2 cellular contexts compared by ENCODE assay signal in the genomic region with DNA sequence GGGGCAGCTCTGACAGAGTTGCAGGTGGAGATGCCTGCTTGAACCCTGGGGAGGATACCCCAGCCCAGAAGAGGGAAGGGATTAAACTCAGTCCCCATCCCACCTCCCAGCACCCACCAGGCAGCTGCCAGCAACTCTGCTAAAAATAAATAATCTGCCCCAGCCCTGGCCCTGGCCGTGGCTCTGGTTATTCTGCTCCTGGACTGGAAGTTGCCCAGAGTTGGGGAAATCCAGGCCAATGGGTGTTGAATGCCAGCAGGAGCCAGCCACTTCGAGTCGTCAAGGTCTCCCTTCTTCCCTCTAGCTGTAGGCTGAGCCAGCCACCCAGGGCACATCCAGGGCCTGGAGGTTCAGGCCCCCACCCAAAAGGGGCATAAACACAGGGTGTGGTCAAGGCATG.
TF ChIP-seq lines count a peak whose summit lies in the region.

No MANE protein-coding gene starts in this region.

TF ChIP-seq in SK-N-SH treated with all-trans-retinoic acid at 6 μM for 48 hours, 23 proteins besides CTCF, POLR2A, EP300 and RAD21:
- TF ChIP-seq TCF4 (CRISPR knock-in tag; IDR thresholded peaks at IDR 0.05; ENCODE audit: borderline replicate concordance) (no peak), ZNF70 (CRISPR knock-in tag; IDR thresholded peaks at IDR 0.05) (no peak), ESRRG (CRISPR knock-in tag; IDR thresholded peaks at IDR 0.05) (no peak), ZC3H10 (CRISPR knock-in tag; IDR thresholded peaks at IDR 0.05) (no peak), OSR1 (CRISPR knock-in tag; IDR thresholded peaks at IDR 0.05) (no peak), BACH2 (CRISPR knock-in tag; IDR thresholded peaks at IDR 0.05; ENCODE audit: borderline replicate concordance) (no peak), GLIS3 (CRISPR knock-in tag; IDR thresholded peaks at IDR 0.05) (no peak), ISL1 (CRISPR knock-in tag; IDR thresholded peaks at IDR 0.05) (no peak), PPARA (CRISPR knock-in tag; IDR thresholded peaks at IDR 0.05; ENCODE audit: borderline replicate concordance) (no peak), ZFP3 (CRISPR knock-in tag; IDR thresholded peaks at IDR 0.05) (no peak), ARNTL (CRISPR knock-in tag; IDR thresholded peaks at IDR 0.05; ENCODE audit: borderline replicate concordance, low read depth) (no peak), CSDC2 (CRISPR knock-in tag; IDR thresholded peaks at IDR 0.05) (no peak)
- TF ChIP-seq, protein P1, sequence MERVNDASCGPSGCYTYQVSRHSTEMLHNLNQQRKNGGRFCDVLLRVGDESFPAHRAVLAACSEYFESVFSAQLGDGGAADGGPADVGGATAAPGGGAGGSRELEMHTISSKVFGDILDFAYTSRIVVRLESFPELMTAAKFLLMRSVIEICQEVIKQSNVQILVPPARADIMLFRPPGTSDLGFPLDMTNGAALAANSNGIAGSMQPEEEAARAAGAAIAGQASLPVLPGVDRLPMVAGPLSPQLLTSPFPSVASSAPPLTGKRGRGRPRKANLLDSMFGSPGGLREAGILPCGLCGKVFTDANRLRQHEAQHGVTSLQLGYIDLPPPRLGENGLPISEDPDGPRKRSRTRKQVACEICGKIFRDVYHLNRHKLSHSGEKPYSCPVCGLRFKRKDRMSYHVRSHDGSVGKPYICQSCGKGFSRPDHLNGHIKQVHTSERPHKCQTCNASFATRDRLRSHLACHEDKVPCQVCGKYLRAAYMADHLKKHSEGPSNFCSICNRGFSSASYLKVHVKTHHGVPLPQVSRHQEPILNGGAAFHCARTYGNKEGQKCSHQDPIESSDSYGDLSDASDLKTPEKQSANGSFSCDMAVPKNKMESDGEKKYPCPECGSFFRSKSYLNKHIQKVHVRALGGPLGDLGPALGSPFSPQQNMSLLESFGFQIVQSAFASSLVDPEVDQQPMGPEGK (CRISPR knock-in tag; IDR thresholded peaks at IDR 0.05; ENCODE audit: borderline replicate concordance) = no peak
- TF ChIP-seq, protein P2, sequence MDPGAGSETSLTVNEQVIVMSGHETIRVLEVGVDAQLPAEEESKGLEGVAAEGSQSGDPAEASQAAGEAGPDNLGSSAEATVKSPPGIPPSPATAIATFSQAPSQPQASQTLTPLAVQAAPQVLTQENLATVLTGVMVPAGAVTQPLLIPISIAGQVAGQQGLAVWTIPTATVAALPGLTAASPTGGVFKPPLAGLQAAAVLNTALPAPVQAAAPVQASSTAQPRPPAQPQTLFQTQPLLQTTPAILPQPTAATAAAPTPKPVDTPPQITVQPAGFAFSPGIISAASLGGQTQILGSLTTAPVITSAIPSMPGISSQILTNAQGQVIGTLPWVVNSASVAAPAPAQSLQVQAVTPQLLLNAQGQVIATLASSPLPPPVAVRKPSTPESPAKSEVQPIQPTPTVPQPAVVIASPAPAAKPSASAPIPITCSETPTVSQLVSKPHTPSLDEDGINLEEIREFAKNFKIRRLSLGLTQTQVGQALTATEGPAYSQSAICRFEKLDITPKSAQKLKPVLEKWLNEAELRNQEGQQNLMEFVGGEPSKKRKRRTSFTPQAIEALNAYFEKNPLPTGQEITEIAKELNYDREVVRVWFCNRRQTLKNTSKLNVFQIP (CRISPR knock-in tag; IDR thresholded peaks at IDR 0.05; ENCODE audit: borderline replicate concordance, low read depth) = no peak
- TF ChIP-seq, protein P3, sequence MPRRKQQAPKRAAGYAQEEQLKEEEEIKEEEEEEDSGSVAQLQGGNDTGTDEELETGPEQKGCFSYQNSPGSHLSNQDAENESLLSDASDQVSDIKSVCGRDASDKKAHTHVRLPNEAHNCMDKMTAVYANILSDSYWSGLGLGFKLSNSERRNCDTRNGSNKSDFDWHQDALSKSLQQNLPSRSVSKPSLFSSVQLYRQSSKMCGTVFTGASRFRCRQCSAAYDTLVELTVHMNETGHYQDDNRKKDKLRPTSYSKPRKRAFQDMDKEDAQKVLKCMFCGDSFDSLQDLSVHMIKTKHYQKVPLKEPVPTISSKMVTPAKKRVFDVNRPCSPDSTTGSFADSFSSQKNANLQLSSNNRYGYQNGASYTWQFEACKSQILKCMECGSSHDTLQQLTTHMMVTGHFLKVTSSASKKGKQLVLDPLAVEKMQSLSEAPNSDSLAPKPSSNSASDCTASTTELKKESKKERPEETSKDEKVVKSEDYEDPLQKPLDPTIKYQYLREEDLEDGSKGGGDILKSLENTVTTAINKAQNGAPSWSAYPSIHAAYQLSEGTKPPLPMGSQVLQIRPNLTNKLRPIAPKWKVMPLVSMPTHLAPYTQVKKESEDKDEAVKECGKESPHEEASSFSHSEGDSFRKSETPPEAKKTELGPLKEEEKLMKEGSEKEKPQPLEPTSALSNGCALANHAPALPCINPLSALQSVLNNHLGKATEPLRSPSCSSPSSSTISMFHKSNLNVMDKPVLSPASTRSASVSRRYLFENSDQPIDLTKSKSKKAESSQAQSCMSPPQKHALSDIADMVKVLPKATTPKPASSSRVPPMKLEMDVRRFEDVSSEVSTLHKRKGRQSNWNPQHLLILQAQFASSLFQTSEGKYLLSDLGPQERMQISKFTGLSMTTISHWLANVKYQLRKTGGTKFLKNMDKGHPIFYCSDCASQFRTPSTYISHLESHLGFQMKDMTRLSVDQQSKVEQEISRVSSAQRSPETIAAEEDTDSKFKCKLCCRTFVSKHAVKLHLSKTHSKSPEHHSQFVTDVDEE (CRISPR knock-in tag; IDR thresholded peaks at IDR 0.05) = no peak
- TF ChIP-seq, protein P4, sequence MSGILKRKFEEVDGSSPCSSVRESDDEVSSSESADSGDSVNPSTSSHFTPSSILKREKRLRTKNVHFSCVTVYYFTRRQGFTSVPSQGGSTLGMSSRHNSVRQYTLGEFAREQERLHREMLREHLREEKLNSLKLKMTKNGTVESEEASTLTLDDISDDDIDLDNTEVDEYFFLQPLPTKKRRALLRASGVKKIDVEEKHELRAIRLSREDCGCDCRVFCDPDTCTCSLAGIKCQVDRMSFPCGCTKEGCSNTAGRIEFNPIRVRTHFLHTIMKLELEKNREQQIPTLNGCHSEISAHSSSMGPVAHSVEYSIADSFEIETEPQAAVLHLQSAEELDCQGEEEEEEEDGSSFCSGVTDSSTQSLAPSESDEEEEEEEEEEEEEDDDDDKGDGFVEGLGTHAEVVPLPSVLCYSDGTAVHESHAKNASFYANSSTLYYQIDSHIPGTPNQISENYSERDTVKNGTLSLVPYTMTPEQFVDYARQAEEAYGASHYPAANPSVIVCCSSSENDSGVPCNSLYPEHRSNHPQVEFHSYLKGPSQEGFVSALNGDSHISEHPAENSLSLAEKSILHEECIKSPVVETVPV (CRISPR knock-in tag; IDR thresholded peaks at IDR 0.05) = no peak
- TF ChIP-seq, protein P5, sequence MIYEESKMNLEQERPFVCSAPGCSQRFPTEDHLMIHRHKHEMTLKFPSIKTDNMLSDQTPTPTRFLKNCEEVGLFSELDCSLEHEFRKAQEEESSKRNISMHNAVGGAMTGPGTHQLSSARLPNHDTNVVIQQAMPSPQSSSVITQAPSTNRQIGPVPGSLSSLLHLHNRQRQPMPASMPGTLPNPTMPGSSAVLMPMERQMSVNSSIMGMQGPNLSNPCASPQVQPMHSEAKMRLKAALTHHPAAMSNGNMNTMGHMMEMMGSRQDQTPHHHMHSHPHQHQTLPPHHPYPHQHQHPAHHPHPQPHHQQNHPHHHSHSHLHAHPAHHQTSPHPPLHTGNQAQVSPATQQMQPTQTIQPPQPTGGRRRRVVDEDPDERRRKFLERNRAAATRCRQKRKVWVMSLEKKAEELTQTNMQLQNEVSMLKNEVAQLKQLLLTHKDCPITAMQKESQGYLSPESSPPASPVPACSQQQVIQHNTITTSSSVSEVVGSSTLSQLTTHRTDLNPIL (CRISPR knock-in tag; IDR thresholded peaks at IDR 0.05; ENCODE audit: low read depth) = no peak
TF ChIP-seq in SK-N-SH treated with all-trans-retinoic acid at 6 μM for 48 hours: peak in this region for 0.

TF ChIP-seq in SK-N-SH, 30 proteins besides CTCF, POLR2A, EP300 and RAD21:
- TF ChIP-seq POLR2AphosphoS5 (IDR thresholded peaks at IDR 0.05; ENCODE audit: low read depth, low read length) (no peak), RXRA (IDR thresholded peaks at IDR 0.05; ENCODE audit: borderline replicate concordance, low read depth) (no peak), SMC3 (IDR thresholded peaks at IDR 0.05; ENCODE audit: low read depth, low read length) (no peak), JUND (IDR thresholded peaks at IDR 0.05) (no peak), NRF1 (IDR thresholded peaks at IDR 0.05; ENCODE audit: low read depth, low read length) (no peak), ELF1 (IDR thresholded peaks at IDR 0.05) (no peak), EZH2phosphoT487 (IDR thresholded peaks at IDR 0.05; ENCODE audit: borderline replicate concordance, low read depth) (no peak), TEAD4 (IDR thresholded peaks at IDR 0.05; ENCODE audit: borderline replicate concordance, insufficient read depth) (no peak), RFX5 (IDR thresholded peaks at IDR 0.05; ENCODE audit: low read length) (no peak), FOXM1 (IDR thresholded peaks at IDR 0.05; ENCODE audit: low read depth) (no peak), MEF2A (IDR thresholded peaks at IDR 0.05; ENCODE audit: borderline replicate concordance, low read depth) (no peak), FOXJ3 (CRISPR knock-in tag; IDR thresholded peaks at IDR 0.05) (no peak), NFIC (IDR thresholded peaks at IDR 0.05; ENCODE audit: borderline replicate concordance) (no peak), GABPA (IDR thresholded peaks at IDR 0.05; ENCODE audit: low read depth) (no peak)
- TF ChIP-seq, protein P6, sequence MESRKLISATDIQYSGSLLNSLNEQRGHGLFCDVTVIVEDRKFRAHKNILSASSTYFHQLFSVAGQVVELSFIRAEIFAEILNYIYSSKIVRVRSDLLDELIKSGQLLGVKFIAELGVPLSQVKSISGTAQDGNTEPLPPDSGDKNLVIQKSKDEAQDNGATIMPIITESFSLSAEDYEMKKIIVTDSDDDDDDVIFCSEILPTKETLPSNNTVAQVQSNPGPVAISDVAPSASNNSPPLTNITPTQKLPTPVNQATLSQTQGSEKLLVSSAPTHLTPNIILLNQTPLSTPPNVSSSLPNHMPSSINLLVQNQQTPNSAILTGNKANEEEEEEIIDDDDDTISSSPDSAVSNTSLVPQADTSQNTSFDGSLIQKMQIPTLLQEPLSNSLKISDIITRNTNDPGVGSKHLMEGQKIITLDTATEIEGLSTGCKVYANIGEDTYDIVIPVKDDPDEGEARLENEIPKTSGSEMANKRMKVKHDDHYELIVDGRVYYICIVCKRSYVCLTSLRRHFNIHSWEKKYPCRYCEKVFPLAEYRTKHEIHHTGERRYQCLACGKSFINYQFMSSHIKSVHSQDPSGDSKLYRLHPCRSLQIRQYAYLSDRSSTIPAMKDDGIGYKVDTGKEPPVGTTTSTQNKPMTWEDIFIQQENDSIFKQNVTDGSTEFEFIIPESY (IDR thresholded peaks at IDR 0.05; ENCODE audit: borderline replicate concordance, low read depth) = no peak
- TF ChIP-seq, protein P7, sequence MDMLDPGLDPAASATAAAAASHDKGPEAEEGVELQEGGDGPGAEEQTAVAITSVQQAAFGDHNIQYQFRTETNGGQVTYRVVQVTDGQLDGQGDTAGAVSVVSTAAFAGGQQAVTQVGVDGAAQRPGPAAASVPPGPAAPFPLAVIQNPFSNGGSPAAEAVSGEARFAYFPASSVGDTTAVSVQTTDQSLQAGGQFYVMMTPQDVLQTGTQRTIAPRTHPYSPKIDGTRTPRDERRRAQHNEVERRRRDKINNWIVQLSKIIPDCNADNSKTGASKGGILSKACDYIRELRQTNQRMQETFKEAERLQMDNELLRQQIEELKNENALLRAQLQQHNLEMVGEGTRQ (IDR thresholded peaks at IDR 0.05; ENCODE audit: borderline replicate concordance, low read depth, low read length) = no peak
- TF ChIP-seq, protein P8, sequence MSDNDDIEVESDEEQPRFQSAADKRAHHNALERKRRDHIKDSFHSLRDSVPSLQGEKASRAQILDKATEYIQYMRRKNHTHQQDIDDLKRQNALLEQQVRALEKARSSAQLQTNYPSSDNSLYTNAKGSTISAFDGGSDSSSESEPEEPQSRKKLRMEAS (IDR thresholded peaks at IDR 0.05; ENCODE audit: low read depth) = no peak
- TF ChIP-seq, protein P9, sequence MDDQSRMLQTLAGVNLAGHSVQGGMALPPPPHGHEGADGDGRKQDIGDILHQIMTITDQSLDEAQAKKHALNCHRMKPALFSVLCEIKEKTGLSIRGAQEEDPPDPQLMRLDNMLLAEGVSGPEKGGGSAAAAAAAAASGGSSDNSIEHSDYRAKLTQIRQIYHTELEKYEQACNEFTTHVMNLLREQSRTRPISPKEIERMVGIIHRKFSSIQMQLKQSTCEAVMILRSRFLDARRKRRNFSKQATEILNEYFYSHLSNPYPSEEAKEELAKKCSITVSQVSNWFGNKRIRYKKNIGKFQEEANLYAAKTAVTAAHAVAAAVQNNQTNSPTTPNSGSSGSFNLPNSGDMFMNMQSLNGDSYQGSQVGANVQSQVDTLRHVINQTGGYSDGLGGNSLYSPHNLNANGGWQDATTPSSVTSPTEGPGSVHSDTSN (IDR thresholded peaks at IDR 0.05) = no peak
- TF ChIP-seq, protein P10, sequence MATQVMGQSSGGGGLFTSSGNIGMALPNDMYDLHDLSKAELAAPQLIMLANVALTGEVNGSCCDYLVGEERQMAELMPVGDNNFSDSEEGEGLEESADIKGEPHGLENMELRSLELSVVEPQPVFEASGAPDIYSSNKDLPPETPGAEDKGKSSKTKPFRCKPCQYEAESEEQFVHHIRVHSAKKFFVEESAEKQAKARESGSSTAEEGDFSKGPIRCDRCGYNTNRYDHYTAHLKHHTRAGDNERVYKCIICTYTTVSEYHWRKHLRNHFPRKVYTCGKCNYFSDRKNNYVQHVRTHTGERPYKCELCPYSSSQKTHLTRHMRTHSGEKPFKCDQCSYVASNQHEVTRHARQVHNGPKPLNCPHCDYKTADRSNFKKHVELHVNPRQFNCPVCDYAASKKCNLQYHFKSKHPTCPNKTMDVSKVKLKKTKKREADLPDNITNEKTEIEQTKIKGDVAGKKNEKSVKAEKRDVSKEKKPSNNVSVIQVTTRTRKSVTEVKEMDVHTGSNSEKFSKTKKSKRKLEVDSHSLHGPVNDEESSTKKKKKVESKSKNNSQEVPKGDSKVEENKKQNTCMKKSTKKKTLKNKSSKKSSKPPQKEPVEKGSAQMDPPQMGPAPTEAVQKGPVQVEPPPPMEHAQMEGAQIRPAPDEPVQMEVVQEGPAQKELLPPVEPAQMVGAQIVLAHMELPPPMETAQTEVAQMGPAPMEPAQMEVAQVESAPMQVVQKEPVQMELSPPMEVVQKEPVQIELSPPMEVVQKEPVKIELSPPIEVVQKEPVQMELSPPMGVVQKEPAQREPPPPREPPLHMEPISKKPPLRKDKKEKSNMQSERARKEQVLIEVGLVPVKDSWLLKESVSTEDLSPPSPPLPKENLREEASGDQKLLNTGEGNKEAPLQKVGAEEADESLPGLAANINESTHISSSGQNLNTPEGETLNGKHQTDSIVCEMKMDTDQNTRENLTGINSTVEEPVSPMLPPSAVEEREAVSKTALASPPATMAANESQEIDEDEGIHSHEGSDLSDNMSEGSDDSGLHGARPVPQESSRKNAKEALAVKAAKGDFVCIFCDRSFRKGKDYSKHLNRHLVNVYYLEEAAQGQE (IDR thresholded peaks at IDR 0.05; ENCODE audit: low read depth, low read length) = no peak
- TF ChIP-seq, protein P11, sequence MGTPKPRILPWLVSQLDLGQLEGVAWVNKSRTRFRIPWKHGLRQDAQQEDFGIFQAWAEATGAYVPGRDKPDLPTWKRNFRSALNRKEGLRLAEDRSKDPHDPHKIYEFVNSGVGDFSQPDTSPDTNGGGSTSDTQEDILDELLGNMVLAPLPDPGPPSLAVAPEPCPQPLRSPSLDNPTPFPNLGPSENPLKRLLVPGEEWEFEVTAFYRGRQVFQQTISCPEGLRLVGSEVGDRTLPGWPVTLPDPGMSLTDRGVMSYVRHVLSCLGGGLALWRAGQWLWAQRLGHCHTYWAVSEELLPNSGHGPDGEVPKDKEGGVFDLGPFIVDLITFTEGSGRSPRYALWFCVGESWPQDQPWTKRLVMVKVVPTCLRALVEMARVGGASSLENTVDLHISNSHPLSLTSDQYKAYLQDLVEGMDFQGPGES (IDR thresholded peaks at IDR 0.05; ENCODE audit: low read depth, low read length) = no peak
